In the genomic region with DNA sequence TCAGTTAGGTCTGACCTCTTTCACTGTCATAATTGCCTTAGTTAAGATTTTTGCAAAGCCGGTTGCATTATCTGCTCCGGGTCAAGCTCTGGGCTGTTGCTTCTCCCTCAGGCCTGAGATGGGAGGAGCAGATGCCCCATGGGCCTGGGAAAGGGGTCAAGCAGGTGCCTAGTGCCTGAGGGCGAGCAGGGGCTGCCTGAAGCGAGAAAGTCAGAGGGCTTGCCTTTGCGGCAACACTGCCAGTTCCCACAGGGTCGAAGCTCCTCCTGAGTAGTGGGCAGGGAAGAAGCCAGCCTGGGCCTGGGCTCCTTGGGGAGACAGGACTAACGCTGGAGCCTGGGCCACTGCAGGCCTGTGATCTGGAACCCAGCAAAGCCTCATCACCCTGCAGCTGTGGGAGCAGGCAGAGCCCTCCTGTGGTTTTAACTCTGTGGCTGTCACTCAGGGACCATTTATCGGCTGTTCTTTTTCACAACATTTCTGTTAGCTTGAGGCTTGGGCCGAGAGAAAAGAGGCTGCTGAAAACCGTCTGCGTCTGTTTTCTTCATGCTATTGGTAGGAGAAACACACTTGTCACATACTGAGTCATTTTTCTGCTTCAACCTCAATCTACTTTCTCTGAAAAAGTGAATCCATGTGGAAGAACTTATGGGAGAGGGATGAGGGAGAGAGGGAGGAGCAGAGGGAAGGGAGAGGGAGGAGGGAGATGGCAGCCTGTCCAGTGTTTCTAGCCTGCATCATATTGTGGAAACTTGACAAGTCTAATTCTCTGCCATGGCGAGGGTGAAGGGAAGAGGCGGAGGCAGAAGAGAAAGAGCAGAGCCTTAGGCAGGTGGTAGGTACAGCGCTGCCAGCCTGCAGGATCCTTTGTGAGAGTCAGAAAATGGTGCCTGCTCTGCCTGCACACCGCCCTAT, we compare ENCODE assay signal across 7 cellular contexts.
DNase-seq lines count a peak whose midpoint lies in the region; ATAC-seq and TF ChIP-seq lines count a peak whose summit lies in the region.

No MANE protein-coding gene starts in this region.

- H3K79me1 ChIP-seq in mesendoderm (ENCODE audit: low read length), result no peaks in the 10 kb centered on the region

- H3K4me3 ChIP-seq in mesendoderm (ENCODE audit: low read length), result no peak overlapping the region

- H4K8ac ChIP-seq in mesendoderm (ENCODE audit: low read depth, low read length), result no peak overlapping the region

- H3K4me1 Mint-ChIP-seq in WTC11, result peaks cover 19% of the 10 kb centered on the region

- H3K36me3 Mint-ChIP-seq in WTC11, result no peaks in the 10 kb centered on the region

- H3K27me3 Mint-ChIP-seq in WTC11 (ENCODE audit: low read depth), result no peaks in the 10 kb centered on the region

- CTCF ChIA-PET in WTC11 (lab: Charles Lee), result interaction anchor here (1.0 kb wide), 1 partner anchor 52 kb away, joined by 3 read pairs; no protein-coding TSS in a partner anchor

- no peak overlapping the region for H2BK15ac ChIP-seq in mesendoderm (replicated peaks; ENCODE audit: low read depth)

- in situ Hi-C loops in KBM-7 (cut with MboI; ENCODE audit: low pct_unique_long_range_greater_than_20kb, low sequenced_read_pairs), result no loop called here

- no peak overlapping the region for H2BK120ac ChIP-seq in mesendoderm (ENCODE audit: low read depth, low read length)

- peak; percentile 86 for ATAC-seq in GM19395 (IDR thresholded peaks at IDR 0.05; ENCODE audit: unreplicated experiment)
- peak; percentile 65 for ATAC-seq in WTC11
- no peak for ATAC-seq in HG02884 (IDR thresholded peaks at IDR 0.05; ENCODE audit: unreplicated experiment)
- ATAC-seq in HG02840 (IDR thresholded peaks at IDR 0.05; ENCODE audit: low FRiP score, unreplicated experiment), result no peak
- ATAC-seq in GM21529 (IDR thresholded peaks at IDR 0.05; ENCODE audit: unreplicated experiment), result no peak

- POLR2A ChIA-PET in WTC11 (lab: Charles Lee), result no interaction called here

- H3K9ac ChIP-seq in mesendoderm (ENCODE audit: low read length), result no peak overlapping the region

- peak overlapping the region; percentile 33 for H3K27ac ChIP-seq in mesendoderm (ENCODE audit: low read depth, low read length)

- H3K4me2 ChIP-seq in mesendoderm (ENCODE audit: low read length), result no peak overlapping the region

- H3K27ac Mint-ChIP-seq in WTC11, result no peak overlapping the region

- H3K4me3 Mint-ChIP-seq in WTC11, result no peak overlapping the region

- H3K9me3 Mint-ChIP-seq in WTC11, result peaks cover 6% of the 10 kb centered on the region; the same call in 1 of the 2 replicates

- H2AK5ac ChIP-seq in mesendoderm (ENCODE audit: low read length), result no peak overlapping the region

- H3K56ac ChIP-seq in mesendoderm (ENCODE audit: low read length), result no peak overlapping the region

- H3K36me3 ChIP-seq in mesendoderm (ENCODE audit: control insufficient read depth, insufficient read depth, low read length), result no peaks in the 10 kb centered on the region

- no peak for TF ChIP-seq CTCF in WTC11 (IDR thresholded peaks at IDR 0.05)

- H3K4ac ChIP-seq in mesendoderm (ENCODE audit: low read depth, low read length), result peak overlapping the region; percentile 21

- no CpG with 5 or more reads among the region's 15 CpGs for WGBS in mesendoderm (ENCODE audit: extremely low coverage, insufficient coverage, low lambda C conversion rate)

- peak; percentile 80 for DNase-seq in KBM-7
- DNase-seq in WTC11 (ENCODE audit: low spot score), result peak; percentile 31
- peak; percentile 36 for DNase-seq in mesendoderm

- H4K5ac ChIP-seq in mesendoderm (ENCODE audit: low read length), result no peak overlapping the region

- H3K4me1 ChIP-seq in mesendoderm (ENCODE audit: control insufficient read depth, low read depth, low read length), result peaks cover 2% of the 10 kb centered on the region

- H3K27me3 ChIP-seq in mesendoderm (ENCODE audit: insufficient read depth, low read length, poor library complexity), result no peaks in the 10 kb centered on the region

- no peak overlapping the region for H3K23ac ChIP-seq in mesendoderm (ENCODE audit: low read length)

- no peaks in the 10 kb centered on the region for H3K79me2 ChIP-seq in mesendoderm (ENCODE audit: control insufficient read depth, insufficient read depth, low read length)

- H3K18ac ChIP-seq in mesendoderm (ENCODE audit: low read length), result peak overlapping the region; percentile 64

- H2BK5ac ChIP-seq in mesendoderm (ENCODE audit: low read length), result peak overlapping the region; percentile 18

TF ChIP-seq in WTC11, 78 proteins besides CTCF, POLR2A, EP300 and RAD21:
- TF ChIP-seq ZNF219 (CRISPR knock-in tag; IDR thresholded peaks at IDR 0.05; ENCODE audit: borderline replicate concordance) (no peak), RORB (CRISPR knock-in tag; IDR thresholded peaks at IDR 0.05) (no peak), SOX15 (CRISPR knock-in tag; IDR thresholded peaks at IDR 0.05) (no peak), NR3C1 (CRISPR knock-in tag; conservative IDR thresholded peaks at IDR 0.05; ENCODE audit: low read depth) (no peak), FOXP1 (CRISPR knock-in tag; IDR thresholded peaks at IDR 0.05; ENCODE audit: borderline replicate concordance) (no peak), ETV6 (CRISPR knock-in tag; IDR thresholded peaks at IDR 0.05) (no peak), HMGA2 (CRISPR knock-in tag; IDR thresholded peaks at IDR 0.05) (no peak), KAT7 (CRISPR knock-in tag; IDR thresholded peaks at IDR 0.05; ENCODE audit: borderline replicate concordance) (no peak), MXD4 (CRISPR knock-in tag; IDR thresholded peaks at IDR 0.05; ENCODE audit: borderline replicate concordance) (no peak), ATF1 (CRISPR knock-in tag; IDR thresholded peaks at IDR 0.05) (no peak)
- TF ChIP-seq, protein P1, sequence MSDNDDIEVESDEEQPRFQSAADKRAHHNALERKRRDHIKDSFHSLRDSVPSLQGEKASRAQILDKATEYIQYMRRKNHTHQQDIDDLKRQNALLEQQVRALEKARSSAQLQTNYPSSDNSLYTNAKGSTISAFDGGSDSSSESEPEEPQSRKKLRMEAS (CRISPR knock-in tag; IDR thresholded peaks at IDR 0.05), result no peak
- TF ChIP-seq, protein P2, sequence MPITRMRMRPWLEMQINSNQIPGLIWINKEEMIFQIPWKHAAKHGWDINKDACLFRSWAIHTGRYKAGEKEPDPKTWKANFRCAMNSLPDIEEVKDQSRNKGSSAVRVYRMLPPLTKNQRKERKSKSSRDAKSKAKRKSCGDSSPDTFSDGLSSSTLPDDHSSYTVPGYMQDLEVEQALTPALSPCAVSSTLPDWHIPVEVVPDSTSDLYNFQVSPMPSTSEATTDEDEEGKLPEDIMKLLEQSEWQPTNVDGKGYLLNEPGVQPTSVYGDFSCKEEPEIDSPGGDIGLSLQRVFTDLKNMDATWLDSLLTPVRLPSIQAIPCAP (CRISPR knock-in tag; IDR thresholded peaks at IDR 0.05), result no peak
- TF ChIP-seq, protein P3, sequence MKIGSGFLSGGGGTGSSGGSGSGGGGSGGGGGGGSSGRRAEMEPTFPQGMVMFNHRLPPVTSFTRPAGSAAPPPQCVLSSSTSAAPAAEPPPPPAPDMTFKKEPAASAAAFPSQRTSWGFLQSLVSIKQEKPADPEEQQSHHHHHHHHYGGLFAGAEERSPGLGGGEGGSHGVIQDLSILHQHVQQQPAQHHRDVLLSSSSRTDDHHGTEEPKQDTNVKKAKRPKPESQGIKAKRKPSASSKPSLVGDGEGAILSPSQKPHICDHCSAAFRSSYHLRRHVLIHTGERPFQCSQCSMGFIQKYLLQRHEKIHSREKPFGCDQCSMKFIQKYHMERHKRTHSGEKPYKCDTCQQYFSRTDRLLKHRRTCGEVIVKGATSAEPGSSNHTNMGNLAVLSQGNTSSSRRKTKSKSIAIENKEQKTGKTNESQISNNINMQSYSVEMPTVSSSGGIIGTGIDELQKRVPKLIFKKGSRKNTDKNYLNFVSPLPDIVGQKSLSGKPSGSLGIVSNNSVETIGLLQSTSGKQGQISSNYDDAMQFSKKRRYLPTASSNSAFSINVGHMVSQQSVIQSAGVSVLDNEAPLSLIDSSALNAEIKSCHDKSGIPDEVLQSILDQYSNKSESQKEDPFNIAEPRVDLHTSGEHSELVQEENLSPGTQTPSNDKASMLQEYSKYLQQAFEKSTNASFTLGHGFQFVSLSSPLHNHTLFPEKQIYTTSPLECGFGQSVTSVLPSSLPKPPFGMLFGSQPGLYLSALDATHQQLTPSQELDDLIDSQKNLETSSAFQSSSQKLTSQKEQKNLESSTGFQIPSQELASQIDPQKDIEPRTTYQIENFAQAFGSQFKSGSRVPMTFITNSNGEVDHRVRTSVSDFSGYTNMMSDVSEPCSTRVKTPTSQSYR (CRISPR knock-in tag; IDR thresholded peaks at IDR 0.05), result no peak
- TF ChIP-seq, protein P4, sequence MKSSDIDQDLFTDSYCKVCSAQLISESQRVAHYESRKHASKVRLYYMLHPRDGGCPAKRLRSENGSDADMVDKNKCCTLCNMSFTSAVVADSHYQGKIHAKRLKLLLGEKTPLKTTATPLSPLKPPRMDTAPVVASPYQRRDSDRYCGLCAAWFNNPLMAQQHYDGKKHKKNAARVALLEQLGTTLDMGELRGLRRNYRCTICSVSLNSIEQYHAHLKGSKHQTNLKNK (CRISPR knock-in tag; IDR thresholded peaks at IDR 0.05), result no peak
- TF ChIP-seq, protein P5, sequence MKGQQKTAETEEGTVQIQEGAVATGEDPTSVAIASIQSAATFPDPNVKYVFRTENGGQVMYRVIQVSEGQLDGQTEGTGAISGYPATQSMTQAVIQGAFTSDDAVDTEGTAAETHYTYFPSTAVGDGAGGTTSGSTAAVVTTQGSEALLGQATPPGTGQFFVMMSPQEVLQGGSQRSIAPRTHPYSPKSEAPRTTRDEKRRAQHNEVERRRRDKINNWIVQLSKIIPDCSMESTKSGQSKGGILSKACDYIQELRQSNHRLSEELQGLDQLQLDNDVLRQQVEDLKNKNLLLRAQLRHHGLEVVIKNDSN (CRISPR knock-in tag; IDR thresholded peaks at IDR 0.05), result no peak
- TF ChIP-seq, protein P6, sequence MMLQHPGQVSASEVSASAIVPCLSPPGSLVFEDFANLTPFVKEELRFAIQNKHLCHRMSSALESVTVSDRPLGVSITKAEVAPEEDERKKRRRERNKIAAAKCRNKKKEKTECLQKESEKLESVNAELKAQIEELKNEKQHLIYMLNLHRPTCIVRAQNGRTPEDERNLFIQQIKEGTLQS (CRISPR knock-in tag; conservative IDR thresholded peaks at IDR 0.05), result no peak

Comparison
In these comparisons a context has a peak if more than half of its experiments do, and no peak if none do; other contexts are left out.
1. ATAC-seq: peak in GM19395 (single experiment) and WTC11 (single experiment); none in HG02884 (single experiment), HG02840 (single experiment) and GM21529 (single experiment).
2. Peak in every context shown above with its lines, with median percentiles within 50 percentile points of each other: DNase-seq.